In the genomic region with DNA sequence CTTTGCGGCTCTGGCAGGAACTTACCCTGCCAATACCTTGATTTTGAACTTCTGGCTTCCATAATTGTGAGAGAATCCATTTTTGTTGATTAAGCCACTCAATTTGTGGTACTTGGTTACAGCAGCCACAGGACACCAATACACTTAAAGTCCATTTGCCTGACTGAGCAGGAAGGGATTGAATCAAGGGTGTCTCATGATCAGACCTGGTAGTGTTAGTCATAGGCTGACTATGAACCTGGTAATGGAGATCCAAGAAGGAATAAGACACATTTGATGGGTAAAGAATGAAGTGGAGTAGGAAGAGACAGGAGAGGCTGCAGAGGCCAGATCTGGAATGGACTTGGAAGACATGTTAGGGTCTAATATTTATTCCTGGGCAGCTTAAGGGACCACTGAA, we compare ENCODE assay signal across 23 cellular contexts. TPM values are rescaled to one million over a fixed set of nuclear protein-coding genes. Genes with fewer than 3 reads are reported as not detected.
DNase-seq lines count a peak whose midpoint lies in the region; ATAC-seq, FAIRE-seq and TF ChIP-seq lines count a peak whose summit lies in the region.
"Had no signal": no experiment of that assay in that cellular context is flagged by ENCODE, and none has a peak within 500 bp of the region (broad histone marks: within the 10 kb centered on the region; RNA-seq: fewer than 3 reads in every experiment).

No MANE protein-coding gene starts in this region.

- DNase-seq in ELR (ENCODE audit: low read depth) (peak; percentile 41), M059J (ENCODE audit: low read depth) (peak; percentile 28), bronchial epithelial cell (ENCODE audit: low read depth) (peak; percentile 51), kidney tubule cell (ENCODE audit: low spot score) (peak; percentile 83), T-cell (no peak), dedifferentiated amniotic fluid mesenchymal stem cell (ENCODE audit: extremely low spot score) (no peak)
- no peak for DNase-seq in activated effector memory CD4-positive, alpha-beta T cell treated with Interleukin-2 at 50 U/mL for 16 hours
- DNase-seq in activated naive CD8-positive, alpha-beta T cell treated with anti-CD3 and anti-CD28 coated beads, Interleukin-2, amount 50 U/mL, for 24 hours: no peak
- DNase-seq: EL; H7; IMR-90; NCI-H1694; NCI-H2081; NCI-H2171; NCI-H345; NCI-H524; NCI-H774; NK-92 treated with Interleukin-12 subunit alpha and Interleukin-12 subunit beta, amount 100 ng/mL, for 24 hours; Right ventricle myocardium superior had no signal

- POLR2A ChIA-PET in T-cell (lab: Charles Lee): no interaction called here

- no peak for ATAC-seq in T-cell (replicated peaks in 1 of 4)
- no peak for ATAC-seq in activated naive CD8-positive, alpha-beta T cell treated with anti-CD3 and anti-CD28 coated beads, Interleukin-2, amount 50 U/mL, for 24 hours
- ATAC-seq: A549, Panc1 had no signal

- H3K36me3 Mint-ChIP-seq in T-cell: no peaks in the 10 kb centered on the region
- no peaks in the 10 kb centered on the region for H3K36me3 Mint-ChIP-seq in activated naive CD8-positive, alpha-beta T cell treated with anti-CD3 and anti-CD28 coated beads, Interleukin-2, amount 50 U/mL, for 24 hours (ENCODE audit: low read depth)
- H3K36me3 Mint-ChIP-seq: CD14-positive monocyte had no signal

- no peak overlapping the region for H3K4me3 Mint-ChIP-seq in T-cell
- H3K4me3 Mint-ChIP-seq in activated naive CD8-positive, alpha-beta T cell treated with anti-CD3 and anti-CD28 coated beads, Interleukin-2, amount 50 U/mL, for 24 hours: no peak overlapping the region
- H3K4me3 Mint-ChIP-seq: B cell, CD14-positive monocyte had no signal

- H3K27me3 ChIP-seq in bronchial epithelial cell (ENCODE audit: control insufficient read depth, insufficient read depth, low read length): no peaks in the 10 kb centered on the region

- H3K4me1 Mint-ChIP-seq in T-cell: no peaks in the 10 kb centered on the region
- H3K4me1 Mint-ChIP-seq in activated naive CD8-positive, alpha-beta T cell treated with anti-CD3 and anti-CD28 coated beads, Interleukin-2, amount 50 U/mL, for 24 hours: no peaks in the 10 kb centered on the region
- H3K4me1 Mint-ChIP-seq: B cell, CD14-positive monocyte had no signal

- H3K27me3 Mint-ChIP-seq in T-cell: peaks cover 11 to 15% of the 10 kb centered on the region in 2 donors
- peaks cover 8% of the 10 kb centered on the region for H3K27me3 Mint-ChIP-seq in activated naive CD8-positive, alpha-beta T cell treated with anti-CD3 and anti-CD28 coated beads, Interleukin-2, amount 50 U/mL, for 24 hours

- no peak for FAIRE-seq in bronchial epithelial cell (lab: Jason Lieb, UNC)
- FAIRE-seq: A549 had no signal

- no peak overlapping the region for H3K4me3 ChIP-seq in bronchial epithelial cell (ENCODE audit: low read depth, low read length)
- H3K4me3 ChIP-seq: A549 had no signal

- H3K36me3 ChIP-seq in bronchial epithelial cell (ENCODE audit: control insufficient read depth, insufficient read depth, low read length): no peaks in the 10 kb centered on the region

- H3K27ac Mint-ChIP-seq in T-cell: no peak overlapping the region
- no peak overlapping the region for H3K27ac Mint-ChIP-seq in activated naive CD8-positive, alpha-beta T cell treated with anti-CD3 and anti-CD28 coated beads, Interleukin-2, amount 50 U/mL, for 24 hours
- H3K27ac Mint-ChIP-seq: B cell, CD14-positive monocyte had no signal

- TF ChIP-seq CTCF in bronchial epithelial cell (IDR thresholded peaks at IDR 0.05; ENCODE audit: insufficient read depth, low read length, severe bottlenecking): no peak

- no peaks in the 10 kb centered on the region for H3K9me3 Mint-ChIP-seq in T-cell
- H3K9me3 Mint-ChIP-seq in activated naive CD8-positive, alpha-beta T cell treated with anti-CD3 and anti-CD28 coated beads, Interleukin-2, amount 50 U/mL, for 24 hours: no peaks in the 10 kb centered on the region

- CTCF ChIA-PET in T-cell (lab: Charles Lee): no interaction called here

RNA-seq across cellular contexts. Expression of a gene that starts 31.2 kb away (rescaled TPM):
- total RNA-seq in M059J (2014; rRNA removed; shearing (Covaris generic)): not detected in 2 replicates
- total RNA-seq in bronchial epithelial cell: not detected in 2 replicates
- not detected for total RNA-seq in T-cell
- total RNA-seq: B cell had no signal

Comparison
In these comparisons a context has a peak if more than half of its experiments do, and no peak if none do; other contexts are left out.
1. DNase-seq: peak in ELR (single experiment), M059J (single experiment), bronchial epithelial cell (single experiment) and kidney tubule cell (single experiment); none in activated effector memory CD4-positive, alpha-beta T cell treated with Interleukin-2 at 50 U/mL for 16 hours (single experiment), T-cell (0 of 34), activated naive CD8-positive, alpha-beta T cell treated with anti-CD3 and anti-CD28 coated beads, Interleukin-2, amount 50 U/mL, for 24 hours (single experiment) and dedifferentiated amniotic fluid mesenchymal stem cell (single experiment).